Comparison of ENCODE assay signal across 18 cellular contexts in the genomic region with DNA sequence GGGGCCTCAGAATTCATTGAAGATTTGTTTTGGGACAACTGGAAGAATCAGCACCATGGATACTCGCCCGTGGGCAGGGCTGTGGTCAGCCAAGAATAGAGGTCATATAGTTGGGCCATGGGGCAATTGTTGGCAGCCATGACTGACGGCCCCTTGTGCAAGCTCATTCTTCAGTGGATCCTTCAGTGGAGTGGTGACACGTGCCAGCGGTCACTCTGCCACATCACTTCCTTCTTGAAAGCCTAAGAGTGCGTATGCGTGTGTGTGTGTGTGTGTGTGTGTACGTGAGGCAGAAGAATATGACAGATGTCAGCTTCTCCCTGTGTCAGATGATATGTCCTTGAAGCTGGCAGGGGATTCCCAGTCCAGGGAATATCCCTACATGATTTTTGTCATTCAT. TPM values are rescaled to one million over a fixed set of nuclear protein-coding genes. Genes with fewer than 3 reads are reported as not detected.
DNase-seq lines count a peak whose midpoint lies in the region; ATAC-seq and TF ChIP-seq lines count a peak whose summit lies in the region.
"Had no signal": no experiment of that assay in that cellular context is flagged by ENCODE, and none has a peak within 500 bp of the region (broad histone marks: within the 10 kb centered on the region; RNA-seq: fewer than 3 reads in every experiment).

No MANE protein-coding gene starts in this region.

- DNase-seq in OCI-M1 (lab: John Stamatoyannopoulos, UW): peak; percentile 64
- DNase-seq in left cardiac atrium: peak; percentile 71
- DNase-seq in progenitor cell of endocrine pancreas (ENCODE audit: low spot score, unreplicated experiment): no peak
- no peak for DNase-seq in D341Med (ENCODE audit: low spot score)
- DNase-seq in NCI-H1048 (lab: John Stamatoyannopoulos, UW): no peak
- DNase-seq: activated B cell treated with CpG ODN at 0.5 μM for 24 hours; activated CD8-positive, alpha-beta memory T cell treated with anti-CD3 and anti-CD28 coated beads, Interleukin-2, amount 50 U/mL, for 48 hours; endodermal cell; foreskin melanocyte; NCI-H1092; NCI-H446 treated with DMSO at 0.1 percent for 48 hours; stimulated activated CD4-positive, alpha-beta T cell treated with anti-CD3 and anti-CD28 coated beads, Interleukin-15, amount 100 ng/mL, for 24 hours; testis had no signal

- TF ChIP-seq EP300 in Ishikawa (IDR thresholded peaks at IDR 0.05; ENCODE audit: borderline replicate concordance): no peak

- no peak overlapping the region for H3K4me3 Mint-ChIP-seq in progenitor cell of endocrine pancreas (ENCODE audit: low read depth)
- H3K4me3 Mint-ChIP-seq: activated B cell treated with CpG ODN at 0.5 μM for 24 hours, endodermal cell, mesothelial cell of epicardium had no signal

- peaks cover 10% of the 10 kb centered on the region for H3K36me3 Mint-ChIP-seq in progenitor cell of endocrine pancreas (ENCODE audit: insufficient read depth)

- no peak for TF ChIP-seq RAD21 in Ishikawa (IDR thresholded peaks at IDR 0.05; ENCODE audit: low read depth)

- no peaks in the 10 kb centered on the region for H3K4me1 Mint-ChIP-seq in progenitor cell of endocrine pancreas (ENCODE audit: low read depth)

- intact Hi-C loops in left cardiac atrium (cut with DNase I): no loop called here

- H3K27me3 Mint-ChIP-seq in progenitor cell of endocrine pancreas: no peaks in the 10 kb centered on the region
- H3K27me3 Mint-ChIP-seq: activated B cell treated with CpG ODN at 0.5 μM for 24 hours had no signal

- peak overlapping the region; percentile 70 for H3K27ac Mint-ChIP-seq in progenitor cell of endocrine pancreas
- H3K27ac Mint-ChIP-seq: activated B cell treated with CpG ODN at 0.5 μM for 24 hours, endodermal cell, mesothelial cell of epicardium had no signal

- no peak for TF ChIP-seq CTCF in progenitor cell of endocrine pancreas (IDR thresholded peaks at IDR 0.05; ENCODE audit: unreplicated experiment)

- ATAC-seq in left cardiac atrium (peak; percentile 49 to 63), HG02763 (IDR thresholded peaks at IDR 0.05; ENCODE audit: unreplicated experiment) (no peak), GM21367 (IDR thresholded peaks at IDR 0.05; ENCODE audit: unreplicated experiment) (no peak)
- ATAC-seq: activated naive CD4-positive, alpha-beta T cell treated with anti-CD3 and anti-CD28 coated beads, Interleukin-2, amount 50 U/mL, for 72 hours had no signal

- no peaks in the 10 kb centered on the region for H3K9me3 Mint-ChIP-seq in progenitor cell of endocrine pancreas (ENCODE audit: low read depth)
- H3K9me3 Mint-ChIP-seq: activated B cell treated with CpG ODN at 0.5 μM for 24 hours; activated naive CD4-positive, alpha-beta T cell treated with anti-CD3 and anti-CD28 coated beads, Interleukin-2, amount 50 U/mL, for 72 hours; endodermal cell had no signal

TF ChIP-seq in Ishikawa, 13 proteins besides CTCF, POLR2A, EP300 and RAD21:
- TF ChIP-seq TAF1 (IDR thresholded peaks at IDR 0.05; ENCODE audit: low read depth) (no peak), ZBTB7A (IDR thresholded peaks at IDR 0.05; ENCODE audit: low read depth) (no peak)
- TF ChIP-seq, protein P1, sequence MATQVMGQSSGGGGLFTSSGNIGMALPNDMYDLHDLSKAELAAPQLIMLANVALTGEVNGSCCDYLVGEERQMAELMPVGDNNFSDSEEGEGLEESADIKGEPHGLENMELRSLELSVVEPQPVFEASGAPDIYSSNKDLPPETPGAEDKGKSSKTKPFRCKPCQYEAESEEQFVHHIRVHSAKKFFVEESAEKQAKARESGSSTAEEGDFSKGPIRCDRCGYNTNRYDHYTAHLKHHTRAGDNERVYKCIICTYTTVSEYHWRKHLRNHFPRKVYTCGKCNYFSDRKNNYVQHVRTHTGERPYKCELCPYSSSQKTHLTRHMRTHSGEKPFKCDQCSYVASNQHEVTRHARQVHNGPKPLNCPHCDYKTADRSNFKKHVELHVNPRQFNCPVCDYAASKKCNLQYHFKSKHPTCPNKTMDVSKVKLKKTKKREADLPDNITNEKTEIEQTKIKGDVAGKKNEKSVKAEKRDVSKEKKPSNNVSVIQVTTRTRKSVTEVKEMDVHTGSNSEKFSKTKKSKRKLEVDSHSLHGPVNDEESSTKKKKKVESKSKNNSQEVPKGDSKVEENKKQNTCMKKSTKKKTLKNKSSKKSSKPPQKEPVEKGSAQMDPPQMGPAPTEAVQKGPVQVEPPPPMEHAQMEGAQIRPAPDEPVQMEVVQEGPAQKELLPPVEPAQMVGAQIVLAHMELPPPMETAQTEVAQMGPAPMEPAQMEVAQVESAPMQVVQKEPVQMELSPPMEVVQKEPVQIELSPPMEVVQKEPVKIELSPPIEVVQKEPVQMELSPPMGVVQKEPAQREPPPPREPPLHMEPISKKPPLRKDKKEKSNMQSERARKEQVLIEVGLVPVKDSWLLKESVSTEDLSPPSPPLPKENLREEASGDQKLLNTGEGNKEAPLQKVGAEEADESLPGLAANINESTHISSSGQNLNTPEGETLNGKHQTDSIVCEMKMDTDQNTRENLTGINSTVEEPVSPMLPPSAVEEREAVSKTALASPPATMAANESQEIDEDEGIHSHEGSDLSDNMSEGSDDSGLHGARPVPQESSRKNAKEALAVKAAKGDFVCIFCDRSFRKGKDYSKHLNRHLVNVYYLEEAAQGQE (IDR thresholded peaks at IDR 0.05; ENCODE audit: low read depth): peak; percentile 35; the same call in 1 of the 2 replicates

RNA-seq across cellular contexts. Expression of gene IL18BP, which starts 1.8 kb away (rescaled TPM):
- total RNA-seq in left cardiac atrium (1 to 10 TPM; 4.4 to 7.3 TPM), progenitor cell of endocrine pancreas (19.8 and 20.1 TPM in 2 replicates)

Comparison
In these comparisons a context has a peak if more than half of its experiments do, and no peak if none do; other contexts are left out.
1. DNase-seq: peak in OCI-M1 (single experiment) and left cardiac atrium (single experiment); none in progenitor cell of endocrine pancreas (single experiment), D341Med (single experiment) and NCI-H1048 (single experiment).
2. ATAC-seq: peak in left cardiac atrium (2 of 2); none in HG02763 (single experiment) and GM21367 (single experiment).